In genomic region chr12:68334136-68334535, GRCh38 we compare ENCODE assay signal across 8 cellular contexts. TPM values are rescaled to one million over a fixed set of nuclear protein-coding genes. Genes with fewer than 3 reads are reported as not detected.
DNase-seq lines count a peak whose midpoint lies in the region; ATAC-seq and TF ChIP-seq lines count a peak whose summit lies in the region.

No MANE protein-coding gene starts in this region.

- H3K36me3 Mint-ChIP-seq in activated naive CD4-positive, alpha-beta T cell treated with anti-CD3 and anti-CD28 coated beads for 36 hours (ENCODE audit: low read depth): no peaks in the 10 kb centered on the region
- H3K36me3 Mint-ChIP-seq in stimulated activated memory B cell treated with anti-CD40 and anti-IgM and Interleukin-4, amounts not matched to agents 10 μg/mL and 1 μg/mL and 100 μg/mL, for 72 hours: peaks cover 10% of the 10 kb centered on the region

- no peak for TF ChIP-seq CTCF in foreskin fibroblast (IDR thresholded peaks at IDR 0.05; ENCODE audit: low read depth, low read length)

- H3K4me1 Mint-ChIP-seq in activated naive CD4-positive, alpha-beta T cell treated with anti-CD3 and anti-CD28 coated beads for 36 hours (ENCODE audit: low read depth): peaks cover 39% of the 10 kb centered on the region
- H3K4me1 Mint-ChIP-seq in stimulated activated memory B cell treated with anti-CD40 and anti-IgM and Interleukin-4, amounts not matched to agents 10 μg/mL and 1 μg/mL and 100 μg/mL, for 72 hours: peaks cover 32% of the 10 kb centered on the region

- CTCF ChIA-PET in activated naive CD4-positive, alpha-beta T cell treated with anti-CD3 and anti-CD28 coated beads for 36 hours (lab: Charles Lee): interaction anchor here (0.6 to 1.5 kb wide), 9 partner anchors 25 to 413 kb away, joined by 3 to 7 read pairs (median 4); no protein-coding TSS in a partner anchor

- peak; percentile 72 for DNase-seq in activated naive CD4-positive, alpha-beta T cell treated with anti-CD3 and anti-CD28 coated beads for 36 hours
- DNase-seq in activated naive CD4-positive, alpha-beta T cell treated with Interleukin-2 at 50 U/mL for 16 hours: no peak
- DNase-seq in NCI-H69 (lab: John Stamatoyannopoulos, UW) (peak; percentile 77), ecto neural progenitor cell (ENCODE audit: low spot score) (peak; percentile 49), foreskin fibroblast (no peak)

- H3K4me3 Mint-ChIP-seq in activated naive CD4-positive, alpha-beta T cell treated with anti-CD3 and anti-CD28 coated beads for 36 hours: peak overlapping the region; percentile 7
- no peak overlapping the region for H3K4me3 Mint-ChIP-seq in stimulated activated memory B cell treated with anti-CD40 and anti-IgM and Interleukin-4, amounts not matched to agents 10 μg/mL and 1 μg/mL and 100 μg/mL, for 72 hours

- no peaks in the 10 kb centered on the region for H3K27me3 Mint-ChIP-seq in activated naive CD4-positive, alpha-beta T cell treated with anti-CD3 and anti-CD28 coated beads for 36 hours (ENCODE audit: low read depth)
- H3K27me3 Mint-ChIP-seq in stimulated activated memory B cell treated with anti-CD40 and anti-IgM and Interleukin-4, amounts not matched to agents 10 μg/mL and 1 μg/mL and 100 μg/mL, for 72 hours: no peaks in the 10 kb centered on the region

- ATAC-seq in stimulated activated memory B cell treated with anti-CD40 and anti-IgM and Interleukin-4, amounts not matched to agents 10 μg/mL and 1 μg/mL and 100 μg/mL, for 72 hours: peak; percentile 11
- ATAC-seq in HG03571 (IDR thresholded peaks at IDR 0.05; ENCODE audit: unreplicated experiment) (no peak), GM19035 (IDR thresholded peaks at IDR 0.05; ENCODE audit: unreplicated experiment) (no peak)

- intact Hi-C loops in activated naive CD4-positive, alpha-beta T cell treated with anti-CD3 and anti-CD28 coated beads for 36 hours (cut with micrococcal nuclease): loop anchor here (1.0 to 10.0 kb wide), 7 partner anchors 112 to 911 kb away; partner anchors contain the start of gene CPM

- no peaks in the 10 kb centered on the region for H3K9me3 Mint-ChIP-seq in activated naive CD4-positive, alpha-beta T cell treated with anti-CD3 and anti-CD28 coated beads for 36 hours
- no peaks in the 10 kb centered on the region for H3K9me3 Mint-ChIP-seq in stimulated activated memory B cell treated with anti-CD40 and anti-IgM and Interleukin-4, amounts not matched to agents 10 μg/mL and 1 μg/mL and 100 μg/mL, for 72 hours

- no peak overlapping the region for H3K4me3 ChIP-seq in foreskin fibroblast (ENCODE audit: low read depth in 1 of 2, low read length in 2 of 2)

- no peak overlapping the region for H3K27ac Mint-ChIP-seq in activated naive CD4-positive, alpha-beta T cell treated with anti-CD3 and anti-CD28 coated beads for 36 hours
- peak overlapping the region; percentile 83 for H3K27ac Mint-ChIP-seq in stimulated activated memory B cell treated with anti-CD40 and anti-IgM and Interleukin-4, amounts not matched to agents 10 μg/mL and 1 μg/mL and 100 μg/mL, for 72 hours

RNA-seq across cellular contexts. Expression of gene MDM1, which starts 2.0 kb away (rescaled TPM):
- total RNA-seq in activated naive CD4-positive, alpha-beta T cell treated with anti-CD3 and anti-CD28 coated beads for 36 hours: 10 to 100 TPM; 16.5 to 20.8 TPM

Comparison
In these comparisons a context has a peak if more than half of its experiments do, and no peak if none do; other contexts are left out.
1. DNase-seq: peak in activated naive CD4-positive, alpha-beta T cell treated with anti-CD3 and anti-CD28 coated beads for 36 hours (single experiment), NCI-H69 (single experiment) and ecto neural progenitor cell (single experiment); none in activated naive CD4-positive, alpha-beta T cell treated with Interleukin-2 at 50 U/mL for 16 hours (single experiment) and foreskin fibroblast (0 of 2).